Comparison of ENCODE assay signal across 8 cellular contexts in genomic region chr14:23969433-23970282, GRCh38. TPM values are rescaled to one million over a fixed set of nuclear protein-coding genes. Genes with fewer than 3 reads are reported as not detected.
DNase-seq lines count a peak whose midpoint lies in the region; ATAC-seq, FAIRE-seq and TF ChIP-seq lines count a peak whose summit lies in the region.
"Not testable (repeated sequence)": the region's sequence is repeated elsewhere in the genome, so short reads cannot be mapped to it uniquely, and the experiment has no call there.

No MANE protein-coding gene starts in this region.

- not testable (repeated sequence) for H2BK5ac ChIP-seq in H1 (ENCODE audit: low read depth, low read length); mesenchymal stem cell (ENCODE audit: low read depth, low read length, poor library complexity, severe bottlenecking)

- CTCF ChIA-PET in A673 (lab: Charles Lee): interaction anchor here (0.7 kb wide), 1 partner anchor 46 kb away, joined by 3 read pairs; no protein-coding TSS in a partner anchor
- CTCF ChIA-PET in H1 (lab: Charles Lee; ENCODE audit: partially characterized antibody): not testable (repeated sequence)

- not testable (repeated sequence) for H4K5ac ChIP-seq in H1 (ENCODE audit: insufficient read length, low read depth, low read length)

- TF ChIP-seq RAD21 in H1 (IDR thresholded peaks at IDR 0.05 in 1 of 2, conservative IDR thresholded peaks at IDR 0.05 in 1 of 2; ENCODE audit: low read depth in 2 of 2, low read length in 2 of 2): not testable (repeated sequence)

- H3K56ac ChIP-seq in H1 (replicated peaks; ENCODE audit: insufficient read length, low read depth, low read length): not testable (repeated sequence)

- not testable (repeated sequence) for TF ChIP-seq EP300 in H1 (IDR thresholded peaks at IDR 0.05; ENCODE audit: borderline replicate concordance in 1 of 2, low read depth in 2 of 2, low read length in 2 of 2)

- not testable (repeated sequence) for FAIRE-seq in H1 (lab: Jason Lieb, UNC)

- POLR2A ChIA-PET in A673 (lab: Charles Lee; ENCODE audit: low non-redundant PET); H1 (lab: Charles Lee; ENCODE audit: partially characterized antibody): not testable (repeated sequence)

- H3K36me3 Mint-ChIP-seq in activated T-helper 1 cell treated with anti-CD3 and anti-CD28 coated beads, Interleukin-12 subunit alpha, Interleukin-12 subunit beta, Interleukin-2, Interleukin-4 antibody, amounts not matched to agents 30 ng/mL and 10 ng/mL and 1 ng/mL, durations not matched to agents 14 hours and 24 hours and 36 hours (ENCODE audit: low read depth): not testable (repeated sequence)

- DNase-seq in A673 (ENCODE audit: low spot score): peak; percentile 47
- peak; percentile 45 for DNase-seq in activated T-helper 1 cell treated with anti-CD3 and anti-CD28 coated beads, Interleukin-12 subunit alpha, Interleukin-12 subunit beta, Interleukin-2, Interleukin-4 antibody, amounts not matched to agents 30 ng/mL and 10 ng/mL and 1 ng/mL, durations not matched to agents 14 hours and 24 hours and 36 hours (ENCODE audit: low spot score)
- DNase-seq in H1 (ENCODE audit: low read depth in 1 of 2, low spot score in 2 of 2): peak in 1 of 2 experiments; percentile 68
- DNase-seq in mesenchymal stem cell: peak; percentile 22
- DNase-seq in stimulated activated CD4-positive, alpha-beta T cell treated with anti-CD3 and anti-CD28 coated beads, Interleukin-15, amount 100 ng/mL, for 1 hour (ENCODE audit: low read depth in 1 of 2, low spot score in 1 of 2): peak; percentile 48 to 59

- intact Hi-C loops in A673 (cut with micrococcal nuclease; ENCODE audit: unreplicated experiment); activated T-helper 1 cell treated with anti-CD3 and anti-CD28 coated beads, Interleukin-12 subunit alpha, Interleukin-12 subunit beta, Interleukin-2, Interleukin-4 antibody, amounts not matched to agents 30 ng/mL and 10 ng/mL and 1 ng/mL, durations not matched to agents 14 hours and 24 hours and 36 hours (cut with micrococcal nuclease): not testable (repeated sequence)

- H3K14ac ChIP-seq in H1 (ENCODE audit: insufficient read length): not testable (repeated sequence)
- H3K14ac ChIP-seq in mesenchymal stem cell (ENCODE audit: low read length in 2 of 2): peak overlapping the region in 1 of 2 experiments; percentile 71

- not testable (repeated sequence) for H3K4ac ChIP-seq in H1 (replicated peaks; ENCODE audit: insufficient read length, low read depth, low read length); mesenchymal stem cell (ENCODE audit: low read depth in 1 of 2, low read length in 2 of 2)

- H3K4me3 Mint-ChIP-seq in activated T-helper 1 cell treated with anti-CD3 and anti-CD28 coated beads, Interleukin-12 subunit alpha, Interleukin-12 subunit beta, Interleukin-2, Interleukin-4 antibody, amounts not matched to agents 30 ng/mL and 10 ng/mL and 1 ng/mL, durations not matched to agents 14 hours and 24 hours and 36 hours: not testable (repeated sequence)

- peak overlapping the region; percentile 59 for H3K4me2 ChIP-seq in H1 (ENCODE audit: insufficient read depth in 1 of 2, low read depth in 2 of 2, low read length in 2 of 2)
- peak overlapping the region; percentile 22 for H3K4me2 ChIP-seq in mesenchymal stem cell (ENCODE audit: low read length, poor library complexity, severe bottlenecking)

- not testable (repeated sequence) for BruUV-seq in A673 (replicated peaks; lab: Mats Ljungman, UMichigan)

- H4K20me1 ChIP-seq in H1 (replicated peaks in 1 of 2; ENCODE audit: control insufficient read depth in 1 of 2, insufficient read depth in 2 of 2, low read length in 2 of 2): not testable (repeated sequence)

- not testable (repeated sequence) for H3K23ac ChIP-seq in H1 (ENCODE audit: insufficient read length); mesenchymal stem cell (ENCODE audit: low read length in 2 of 2)

- 0 out of 2 replicates have a peak, but pooled peaks have one; percentile 24 for TF ChIP-seq POLR2A in Raji (IDR thresholded peaks at IDR 0.05; ENCODE audit: insufficient read depth, low read depth, low read length)
- TF ChIP-seq POLR2A in H1 (IDR thresholded peaks at IDR 0.05; ENCODE audit: control extremely low read depth in 1 of 2, low read depth in 2 of 2, low read length in 2 of 2): not testable (repeated sequence)

- H3K4me1 ChIP-seq in A673 (ENCODE audit: insufficient read depth, low read length, poor library complexity, severe bottlenecking); H1 (replicated peaks in 1 of 4; ENCODE audit: control insufficient read depth in 3 of 4, insufficient read depth in 4 of 4, low read length in 3 of 4); mesenchymal stem cell (ENCODE audit: control insufficient read depth, insufficient read depth, low read depth, low read length): not testable (repeated sequence)

- H4K8ac ChIP-seq in H1 (ENCODE audit: extremely low read depth, insufficient read depth, low read length) (peak overlapping the region; percentile 51; the same call in 1 of the 2 replicates), mesenchymal stem cell (ENCODE audit: low read length) (peak overlapping the region; percentile 72)

- WGBS in H1 (ENCODE audit: extremely low coverage in 1 of 2, insufficient coverage in 1 of 2, insufficient read length in 1 of 2, insufficient replicate concordance in 2 of 2, low coverage in 1 of 2, low lambda C conversion rate in 2 of 2, missing lambda C conversion rate in 1 of 2), 2 experiments: 29% methylated on average over 22 of the region's 65 CpGs; no CpG with 5 or more reads in 1 of the 2 experiments
- 6% methylated on average over 28 of the region's 65 CpGs for WGBS in mesenchymal stem cell

- H3K27me3 Mint-ChIP-seq in activated T-helper 1 cell treated with anti-CD3 and anti-CD28 coated beads, Interleukin-12 subunit alpha, Interleukin-12 subunit beta, Interleukin-2, Interleukin-4 antibody, amounts not matched to agents 30 ng/mL and 10 ng/mL and 1 ng/mL, durations not matched to agents 14 hours and 24 hours and 36 hours (ENCODE audit: insufficient read depth): not testable (repeated sequence)

- H2BK120ac ChIP-seq in H1 (replicated peaks; ENCODE audit: low read depth, low read length); mesenchymal stem cell (ENCODE audit: low read depth, low read length): not testable (repeated sequence)

- H3K18ac ChIP-seq in H1 (ENCODE audit: extremely low read depth, low read length): not testable (repeated sequence)
- H3K18ac ChIP-seq in mesenchymal stem cell (ENCODE audit: low read depth in 1 of 2, low read length in 2 of 2): peak overlapping the region in 1 of 2 experiments; percentile 82

- not testable (repeated sequence) for H4K91ac ChIP-seq in H1 (replicated peaks; ENCODE audit: insufficient read length, low read length); mesenchymal stem cell (ENCODE audit: low read length)

- not testable (repeated sequence) for H3K27me3 ChIP-seq in A673 (replicated peaks; ENCODE audit: insufficient read depth, low read depth, low read length, poor library complexity); H1 (replicated peaks in 1 of 4; ENCODE audit: control insufficient read depth in 3 of 4, extremely low read depth in 1 of 4, insufficient read depth in 3 of 4, low read length in 3 of 4); mesenchymal stem cell (ENCODE audit: control insufficient read depth in 1 of 2, insufficient read depth in 1 of 2, low read length in 2 of 2)

- H2AFZ ChIP-seq in H1 (ENCODE audit: low read length): not testable (repeated sequence)
- H2AFZ ChIP-seq in mesenchymal stem cell (ENCODE audit: low read depth, low read length): peak overlapping the region; percentile 39

- not testable (repeated sequence) for H3K27ac ChIP-seq in A673 (ENCODE audit: low read depth, low read length, poor library complexity, severe bottlenecking); H1 (ENCODE audit: low read depth, low read length); mesenchymal stem cell (ENCODE audit: low read length, poor library complexity, severe bottlenecking)

- H3K79me1 ChIP-seq in H1 (ENCODE audit: low read depth, low read length); mesenchymal stem cell (replicated peaks; ENCODE audit: low read length, poor library complexity, severe bottlenecking): not testable (repeated sequence)

- H3K9me3 ChIP-seq in A673 (ENCODE audit: low read depth, low read length, poor library complexity, severe bottlenecking); H1 (ENCODE audit: insufficient read depth in 2 of 2, low read depth in 1 of 2, low read length in 1 of 2); mesenchymal stem cell (ENCODE audit: control insufficient read depth, low read length): not testable (repeated sequence)

- TF ChIP-seq CTCF in A673 (conservative IDR thresholded peaks at IDR 0.05; ENCODE audit: low read depth, low read length); H1 (IDR thresholded peaks at IDR 0.05; ENCODE audit: control extremely low read depth in 1 of 3, insufficient read depth in 1 of 3, low read depth in 1 of 3, low read length in 3 of 3): not testable (repeated sequence)

- not testable (repeated sequence) for H2BK15ac ChIP-seq in H1 (ENCODE audit: low read length); mesenchymal stem cell (ENCODE audit: low read depth, poor library complexity, severe bottlenecking)

- H3K9me3 Mint-ChIP-seq in activated T-helper 1 cell treated with anti-CD3 and anti-CD28 coated beads, Interleukin-12 subunit alpha, Interleukin-12 subunit beta, Interleukin-2, Interleukin-4 antibody, amounts not matched to agents 30 ng/mL and 10 ng/mL and 1 ng/mL, durations not matched to agents 14 hours and 24 hours and 36 hours: not testable (repeated sequence)

- H3K9ac ChIP-seq in H1 (replicated peaks in 1 of 4; ENCODE audit: extremely low read depth in 1 of 4, low read depth in 3 of 4, low read length in 3 of 4): not testable (repeated sequence)
- H3K9ac ChIP-seq in mesenchymal stem cell (ENCODE audit: low read length): peak overlapping the region; percentile 60

- H3K4me1 Mint-ChIP-seq in activated T-helper 1 cell treated with anti-CD3 and anti-CD28 coated beads, Interleukin-12 subunit alpha, Interleukin-12 subunit beta, Interleukin-2, Interleukin-4 antibody, amounts not matched to agents 30 ng/mL and 10 ng/mL and 1 ng/mL, durations not matched to agents 14 hours and 24 hours and 36 hours (ENCODE audit: low read depth): not testable (repeated sequence)

- H3K4me3 ChIP-seq in A673 (ENCODE audit: low read depth, low read length, poor library complexity, severe bottlenecking): peak overlapping the region; percentile 41
- H3K4me3 ChIP-seq in H1 (ENCODE audit: extremely low read depth in 1 of 4, insufficient read depth in 2 of 4, low read depth in 3 of 4, low read length in 4 of 4): peak overlapping the region; percentile 3 to 46 (median 18); a peak in 5 of 8 replicates
- peak overlapping the region in 1 of 2 experiments; percentile 63 for H3K4me3 ChIP-seq in mesenchymal stem cell (ENCODE audit: insufficient read depth in 1 of 2, low read depth in 1 of 2, low read length in 2 of 2)

- not testable (repeated sequence) for H3K23me2 ChIP-seq in H1 (ENCODE audit: low read depth, low read length)

- H3K27ac Mint-ChIP-seq in activated T-helper 1 cell treated with anti-CD3 and anti-CD28 coated beads, Interleukin-12 subunit alpha, Interleukin-12 subunit beta, Interleukin-2, Interleukin-4 antibody, amounts not matched to agents 30 ng/mL and 10 ng/mL and 1 ng/mL, durations not matched to agents 14 hours and 24 hours and 36 hours: not testable (repeated sequence)

- H2BK20ac ChIP-seq in H1 (ENCODE audit: low read length): not testable (repeated sequence)

- H3K79me2 ChIP-seq in H1 (ENCODE audit: control insufficient read depth in 1 of 2, insufficient read depth in 2 of 2, low read length in 2 of 2): not testable (repeated sequence)

- peak; percentile 85 for ATAC-seq in GM19351 (IDR thresholded peaks at IDR 0.05; ENCODE audit: unreplicated experiment)
- ATAC-seq in HG03342 (IDR thresholded peaks at IDR 0.05; ENCODE audit: unreplicated experiment): peak; percentile 57

- not testable (repeated sequence) for H3K36me3 ChIP-seq in A673 (ENCODE audit: insufficient read depth, low read length, poor library complexity, severe bottlenecking); H1 (ENCODE audit: control insufficient read depth in 2 of 4, insufficient read depth in 4 of 4, low read length in 3 of 4); mesenchymal stem cell (ENCODE audit: control insufficient read depth in 1 of 2, insufficient read depth in 2 of 2, low read depth in 1 of 2, low read length in 2 of 2)

- not testable (repeated sequence) for H2AK5ac ChIP-seq in H1 (ENCODE audit: low read depth, low read length); mesenchymal stem cell (ENCODE audit: low read length, severe bottlenecking)

- H2BK12ac ChIP-seq in H1 (ENCODE audit: low read depth, low read length); mesenchymal stem cell (ENCODE audit: low read length in 2 of 2): not testable (repeated sequence)

RNA-seq across cellular contexts. Expression of gene DHRS4, which starts 16.1 kb away (rescaled TPM):
- 10.1 and 11.4 TPM in 2 replicates for total RNA-seq in A673 (2021)
- total RNA-seq in activated T-helper 1 cell treated with anti-CD3 and anti-CD28 coated beads, Interleukin-12 subunit alpha, Interleukin-12 subunit beta, Interleukin-2, Interleukin-4 antibody, amounts not matched to agents 30 ng/mL and 10 ng/mL and 1 ng/mL, durations not matched to agents 14 hours and 24 hours and 36 hours: 13.9 and 18.4 TPM in 2 replicates
- total RNA-seq in H1 (2021; fragmentation: NEBNext Ultra II Directional; extraction: Animal tissue kit (Norgen Biotek cat#: 25700)): 16.2 and 19.2 TPM in 2 replicates
- polyA plus RNA-seq in H1 (2011; rRNA removed): 11.7 and 18.3 TPM in 2 replicates
- 19.1 TPM for polyA plus RNA-seq in H1 (2011; cell fraction: cytosol; rRNA removed)
- 14.3 TPM for polyA plus RNA-seq in H1 (2011; cell fraction: nucleus; rRNA removed)
- polyA plus RNA-seq in H1 (2012, experiment 1 of 2): 10.6 to 25.8 TPM (median 21.9 TPM) in 4 replicates
- 22.5 TPM for polyA plus RNA-seq in H1 (2012, experiment 2 of 2)
- polyA plus RNA-seq in H1 (2013, experiment 1 of 2): 10.7 TPM
- polyA plus RNA-seq in H1 (2013, experiment 2 of 2): 10.9 TPM
- 4.4 and 4.6 TPM in 2 replicates for polyA minus RNA-seq in H1 (2011; rRNA and poly(A)+ RNA removed)
- polyA minus RNA-seq in H1 (2011; cell fraction: cytosol; rRNA and poly(A)+ RNA removed): 5.7 TPM
- polyA minus RNA-seq in H1 (2011; cell fraction: nucleus; rRNA and poly(A)+ RNA removed): 4.9 TPM
- 27.2 TPM for polyA plus RNA-seq in mesenchymal stem cell (2013, experiment 1 of 2)
- 24.9 TPM for polyA plus RNA-seq in mesenchymal stem cell (2013, experiment 2 of 2)

RNA-seq across cellular contexts. Expression of gene DHRS4L2, which starts 19.1 kb away (rescaled TPM):
- 9.3 and 10.6 TPM in 2 replicates for total RNA-seq in A673 (2021)
- 17.9 and 20.9 TPM in 2 replicates for total RNA-seq in activated T-helper 1 cell treated with anti-CD3 and anti-CD28 coated beads, Interleukin-12 subunit alpha, Interleukin-12 subunit beta, Interleukin-2, Interleukin-4 antibody, amounts not matched to agents 30 ng/mL and 10 ng/mL and 1 ng/mL, durations not matched to agents 14 hours and 24 hours and 36 hours
- total RNA-seq in H1 (2021; fragmentation: NEBNext Ultra II Directional; extraction: Animal tissue kit (Norgen Biotek cat#: 25700)): 15.2 and 15.4 TPM in 2 replicates
- polyA plus RNA-seq in H1 (2011; rRNA removed): 12.3 and 14.2 TPM in 2 replicates
- 8.7 TPM for polyA plus RNA-seq in H1 (2011; cell fraction: cytosol; rRNA removed)
- 9.5 TPM for polyA plus RNA-seq in H1 (2011; cell fraction: nucleus; rRNA removed)
- polyA plus RNA-seq in H1 (2012, experiment 1 of 2): 14.7 to 18.7 TPM (median 15.8 TPM) in 4 replicates
- 14.5 TPM for polyA plus RNA-seq in H1 (2012, experiment 2 of 2)
- 14.0 TPM for polyA plus RNA-seq in H1 (2013, experiment 1 of 2)
- polyA plus RNA-seq in H1 (2013, experiment 2 of 2): 13.1 TPM
- polyA minus RNA-seq in H1 (2011; rRNA and poly(A)+ RNA removed): 6.6 and 9.1 TPM in 2 replicates
- polyA minus RNA-seq in H1 (2011; cell fraction: cytosol; rRNA and poly(A)+ RNA removed): 4.7 TPM
- 6.4 TPM for polyA minus RNA-seq in H1 (2011; cell fraction: nucleus; rRNA and poly(A)+ RNA removed)
- 33.0 TPM for polyA plus RNA-seq in mesenchymal stem cell (2013, experiment 1 of 2)
- polyA plus RNA-seq in mesenchymal stem cell (2013, experiment 2 of 2): 34.1 TPM
